In the genomic region with DNA sequence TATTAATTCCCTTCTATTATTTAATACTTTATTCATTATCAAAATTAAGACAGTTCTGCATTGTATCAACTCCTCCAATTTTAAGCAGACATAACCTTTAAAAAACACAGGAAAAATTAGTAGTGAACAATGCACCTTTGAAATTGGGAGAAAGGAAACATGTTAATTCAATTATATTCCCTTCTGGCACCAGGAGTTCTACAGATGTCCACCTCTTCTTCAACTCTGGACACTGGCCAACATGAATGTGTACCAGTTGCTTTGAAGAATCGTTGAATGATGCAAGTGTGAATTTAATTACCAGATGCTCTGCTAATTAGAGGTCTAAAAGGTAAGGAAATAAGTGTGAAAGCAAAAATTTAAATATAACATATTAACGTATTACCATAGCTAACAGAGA, we compare ENCODE assay signal across 6 cellular contexts.
"Had no signal": no experiment of that assay in that cellular context is flagged by ENCODE, and none has a peak within 500 bp of the region (broad histone marks: within the 10 kb centered on the region; RNA-seq: fewer than 3 reads in every experiment).

No MANE protein-coding gene starts in this region.

- H3K36me3 ChIP-seq: HAP-1 had no signal

- DNase-seq: GM23248, GOT3, H7, HFFc6 had no signal

- H3K4me3 ChIP-seq: GM23248, HAP-1 had no signal

- H2AFZ ChIP-seq: GM23248 had no signal

- H3K9me3 ChIP-seq: HAP-1 had no signal

- H3K27ac ChIP-seq: GM23248, HL-60 had no signal

- H3K4me1 ChIP-seq: HAP-1 had no signal

- H3K9ac ChIP-seq: GM23248 had no signal
